In genomic region chr6:136401749-136402148, GRCh38 we compare ENCODE assay signal across 22 cellular contexts.
DNase-seq lines count a peak whose midpoint lies in the region; ATAC-seq and TF ChIP-seq lines count a peak whose summit lies in the region.
"Had no signal": no experiment of that assay in that cellular context is flagged by ENCODE, and none has a peak within 500 bp of the region (broad histone marks: within the 10 kb centered on the region; RNA-seq: fewer than 3 reads in every experiment).

No MANE protein-coding gene starts in this region.

- H3K27me3 ChIP-seq in foreskin keratinocyte (no peaks in the 10 kb centered on the region), thyroid gland (no peaks in the 10 kb centered on the region)
- H3K27me3 ChIP-seq in CD8-positive, alpha-beta T cell (ENCODE audit: insufficient read depth, low read length) = no peaks in the 10 kb centered on the region

- no peaks in the 10 kb centered on the region for H3K9me3 ChIP-seq in CD8-positive, alpha-beta T cell (ENCODE audit: low read length)
- no peaks in the 10 kb centered on the region for H3K9me3 ChIP-seq in thyroid gland

- CTCF ChIA-PET in CD8-positive, alpha-beta T cell (lab: Charles Lee) = no interaction called here

- H3K9me3 Mint-ChIP-seq in type B pancreatic cell = peaks cover 7% of the 10 kb centered on the region
- H3K9me3 Mint-ChIP-seq in CD8-positive, alpha-beta T cell = peaks cover 2% of the 10 kb centered on the region

- no peak overlapping the region for H3K4me3 ChIP-seq in CD8-positive, alpha-beta T cell (ENCODE audit: low read depth, low read length)
- H3K4me3 ChIP-seq in thyroid gland (replicated peaks in 1 of 3) = no peak overlapping the region

- no peak overlapping the region for H3K4me3 Mint-ChIP-seq in type B pancreatic cell
- H3K4me3 Mint-ChIP-seq in CD8-positive, alpha-beta T cell = no peak overlapping the region
- H3K4me3 Mint-ChIP-seq: activated CD4-positive, alpha-beta memory T cell treated with anti-CD3 and anti-CD28 coated beads, Interleukin-2, amount 10 ng/mL, durations not matched to agents 7 days and 5 days; activated naive CD8-positive, alpha-beta T cell; CD4-positive, CD25-positive, alpha-beta regulatory T cell had no signal

- no peaks in the 10 kb centered on the region for H3K4me1 Mint-ChIP-seq in type B pancreatic cell (ENCODE audit: unreplicated experiment)
- no peaks in the 10 kb centered on the region for H3K4me1 Mint-ChIP-seq in CD8-positive, alpha-beta T cell (ENCODE audit: low read depth)
- H3K4me1 Mint-ChIP-seq: activated CD4-positive, alpha-beta memory T cell treated with anti-CD3 and anti-CD28 coated beads, Interleukin-2, amount 10 ng/mL, durations not matched to agents 7 days and 5 days; CD4-positive, CD25-positive, alpha-beta regulatory T cell had no signal

- 88 to 92% methylated on average over 3 of the region's 3 CpGs for WGBS in thyroid gland, 2 donors

- no peaks in the 10 kb centered on the region for H3K27me3 Mint-ChIP-seq in type B pancreatic cell
- H3K27me3 Mint-ChIP-seq in CD8-positive, alpha-beta T cell (ENCODE audit: low read depth) = peaks cover 9% of the 10 kb centered on the region
- H3K27me3 Mint-ChIP-seq: CD4-positive, CD25-positive, alpha-beta regulatory T cell had no signal

- H3K27ac ChIP-seq in angular gyrus (ENCODE audit: low read depth, low read length) = peak overlapping the region; percentile 37
- peak overlapping the region; percentile 99 for H3K27ac ChIP-seq in foreskin keratinocyte
- H3K27ac ChIP-seq in substantia nigra (ENCODE audit: low read depth, low read length, poor library complexity, severe bottlenecking) = peak overlapping the region; percentile 57
- no peak overlapping the region for H3K27ac ChIP-seq in CD8-positive, alpha-beta T cell (ENCODE audit: low read depth, low read length)
- H3K27ac ChIP-seq in thyroid gland = no peak overlapping the region
- H3K27ac ChIP-seq: VCaP had no signal

- no peak for TF ChIP-seq CTCF in foreskin keratinocyte (conservative IDR thresholded peaks at IDR 0.05)
- TF ChIP-seq CTCF in type B pancreatic cell (conservative IDR thresholded peaks at IDR 0.05) = no peak
- TF ChIP-seq CTCF in CD8-positive, alpha-beta T cell (IDR thresholded peaks at IDR 0.05) = no peak
- TF ChIP-seq CTCF in thyroid gland (IDR thresholded peaks at IDR 0.05) = no peak

- DNase-seq in HCEC 1CT = peak; percentile 59
- peak in 1 of 2 donors; percentile 48 for DNase-seq in foreskin keratinocyte
- no peak for DNase-seq in substantia nigra (lab: John Stamatoyannopoulos, UW)
- DNase-seq in type B pancreatic cell (ENCODE audit: extremely low spot score, unreplicated experiment) = no peak
- no peak for DNase-seq in CD8-positive, alpha-beta T cell
- no peak for DNase-seq in thyroid gland
- DNase-seq: activated CD4-positive, alpha-beta memory T cell treated with anti-CD3 and anti-CD28 coated beads, Interleukin-2, amount 10 ng/mL, durations not matched to agents 7 days and 5 days; activated T-cell treated with anti-CD3 and anti-CD28 coated beads, Interleukin-2, amount 50 U/mL, for 48 hours; CD4-positive, CD25-positive, alpha-beta regulatory T cell; H7; hypothalamus; left ventricle myocardium superior; MV-4-11; naive B cell; NCI-H2107; NCI-H748 treated with DMSO at 0.1 percent for 48 hours; SW 1271 had no signal

- intact Hi-C loops in CD8-positive, alpha-beta T cell (cut with DNase I, micrococcal nuclease) = no loop called here
- intact Hi-C loops in thyroid gland (cut with DNase I) = no loop called here

- no peak for TF ChIP-seq POLR2A in thyroid gland (IDR thresholded peaks at IDR 0.05)

- no peak overlapping the region for H3K27ac Mint-ChIP-seq in type B pancreatic cell
- H3K27ac Mint-ChIP-seq in CD8-positive, alpha-beta T cell = no peak overlapping the region
- H3K27ac Mint-ChIP-seq: activated CD4-positive, alpha-beta memory T cell treated with anti-CD3 and anti-CD28 coated beads, Interleukin-2, amount 10 ng/mL, durations not matched to agents 7 days and 5 days; activated naive CD8-positive, alpha-beta T cell; CD4-positive, CD25-positive, alpha-beta regulatory T cell had no signal

- peaks cover 17% of the 10 kb centered on the region for H3K4me1 ChIP-seq in foreskin keratinocyte
- H3K4me1 ChIP-seq in CD8-positive, alpha-beta T cell (ENCODE audit: insufficient read depth, low read length) = no peaks in the 10 kb centered on the region
- peaks cover 5 to 11% of the 10 kb centered on the region in 2 donors for H3K4me1 ChIP-seq in thyroid gland

- no peak for ATAC-seq in foreskin keratinocyte
- no peak for ATAC-seq in CD8-positive, alpha-beta T cell
- ATAC-seq: HepG2, left ventricle myocardium superior, Panc1 had no signal

- POLR2A ChIA-PET in CD8-positive, alpha-beta T cell (lab: Charles Lee) = no interaction called here

- peaks cover 6% of the 10 kb centered on the region for H3K36me3 Mint-ChIP-seq in type B pancreatic cell
- no peaks in the 10 kb centered on the region for H3K36me3 Mint-ChIP-seq in CD8-positive, alpha-beta T cell
- H3K36me3 Mint-ChIP-seq: activated naive CD8-positive, alpha-beta T cell had no signal

- H3K36me3 ChIP-seq in CD8-positive, alpha-beta T cell (ENCODE audit: insufficient read depth, low read length) = no peaks in the 10 kb centered on the region
- H3K36me3 ChIP-seq in thyroid gland = no peaks in the 10 kb centered on the region

Comparison
In these comparisons a context has a peak if more than half of its experiments do, and no peak if none do; other contexts are left out.
1. H3K27ac ChIP-seq: peak in angular gyrus (single experiment), foreskin keratinocyte (single experiment) and substantia nigra (single experiment); none in CD8-positive, alpha-beta T cell (single experiment) and thyroid gland (0 of 3).